ENCODE assay signal across 13 cellular contexts in genomic region chr1:6418668-6419396, GRCh38. TPM values are rescaled to one million over a fixed set of nuclear protein-coding genes. Genes with fewer than 3 reads are reported as not detected.
DNase-seq lines count a peak whose midpoint lies in the region; ATAC-seq and TF ChIP-seq lines count a peak whose summit lies in the region.
"Had no signal": no experiment of that assay in that cellular context is flagged by ENCODE, and none has a peak within 500 bp of the region (broad histone marks: within the 10 kb centered on the region; RNA-seq: fewer than 3 reads in every experiment).

No MANE protein-coding gene starts in this region.

- no peak overlapping the region; the same call in 1 of the 2 replicates for H3K4me2 ChIP-seq in MM.1S (ENCODE audit: low read depth, low read length)
- H3K4me2 ChIP-seq: KMS-11 had no signal

- ATAC-seq in left lung, result no peak

- WGBS in stomach, 5 donors, result 5 to 23% (median 6%) methylated on average over 8 to 69 of the region's 69 CpGs

- H3K27ac Mint-ChIP-seq in T-helper 2 cell treated with Interferon-gamma antibody and Interleukin-4, amounts not matched to agents 5 μg/mL and 100 μg/mL, for 36 hours, result no peak overlapping the region
- no peak overlapping the region for H3K27ac Mint-ChIP-seq in brain

- H3K27ac ChIP-seq in left lung, result no peak overlapping the region
- H3K27ac ChIP-seq in stomach, result no peak overlapping the region
- H3K27ac ChIP-seq in MM.1S (ENCODE audit: low read length), result no peak overlapping the region
- H3K27ac ChIP-seq: KMS-11, sigmoid colon had no signal

- H3K4me3 ChIP-seq in left lung (peak overlapping the region; percentile 28 to 37), stomach (peak overlapping the region; percentile 39 to 56 (median 43)), MM.1S (ENCODE audit: low read length) (no peak overlapping the region)

- DNase-seq in T-helper 2 cell treated with Interferon-gamma antibody and Interleukin-4, amounts not matched to agents 5 μg/mL and 100 μg/mL, for 36 hours (ENCODE audit: low spot score), result no peak
- DNase-seq in T-helper 2 cell (no peak), left lung (peak in 1 of 2 donors; percentile 64), stomach (no peak), MM.1S (no peak)
- no peak for DNase-seq in effector CD8-positive, alpha-beta T cell (lab: John Stamatoyannopoulos, UW)
- no peak for DNase-seq in activated CD8-positive, alpha-beta memory T cell treated with anti-CD3 and anti-CD28 coated beads, Interleukin-2, amount 50 U/mL, for 4 hours
- DNase-seq: activated T-cell treated with anti-CD3 and anti-CD28 coated beads for 4 hours, NCI-H510A treated with DMSO at 0.1 percent for 48 hours, sigmoid colon, SW 1271 had no signal

- H3K9me3 ChIP-seq in left lung (no peaks in the 10 kb centered on the region), stomach (no peaks in the 10 kb centered on the region), MM.1S (replicated peaks; ENCODE audit: insufficient read depth, low read length) (no peaks in the 10 kb centered on the region)
- H3K9me3 ChIP-seq: sigmoid colon had no signal

- H3K36me3 Mint-ChIP-seq in T-helper 2 cell treated with Interferon-gamma antibody and Interleukin-4, amounts not matched to agents 5 μg/mL and 100 μg/mL, for 36 hours (ENCODE audit: low read depth), result no peaks in the 10 kb centered on the region
- H3K36me3 Mint-ChIP-seq in brain, result no peaks in the 10 kb centered on the region

- peaks cover 7% of the 10 kb centered on the region for H3K4me1 Mint-ChIP-seq in T-helper 2 cell treated with Interferon-gamma antibody and Interleukin-4, amounts not matched to agents 5 μg/mL and 100 μg/mL, for 36 hours (ENCODE audit: low read depth)
- H3K4me1 Mint-ChIP-seq in brain, result peaks cover 17% of the 10 kb centered on the region

- H3K36me3 ChIP-seq in left lung, result no peaks in the 10 kb centered on the region
- no peaks in the 10 kb centered on the region for H3K36me3 ChIP-seq in stomach
- no peaks in the 10 kb centered on the region for H3K36me3 ChIP-seq in MM.1S (replicated peaks; ENCODE audit: insufficient read depth, low read length)
- H3K36me3 ChIP-seq: sigmoid colon had no signal

- no peak for TF ChIP-seq POLR2A in stomach (IDR thresholded peaks at IDR 0.05)

- intact Hi-C loops in left lung (cut with DNase I), result loop anchor here in 1 of 2 donors (10.0 kb wide), 1 partner anchor 164 kb away; no protein-coding TSS in a partner anchor
- intact Hi-C loops in stomach (cut with DNase I; ENCODE audit: low total_unique reads), result no loop called here

- no peaks in the 10 kb centered on the region for H3K79me2 ChIP-seq in MM.1S (ENCODE audit: low read length)

- H2AFZ ChIP-seq in MM.1S (ENCODE audit: low read length), result no peak overlapping the region

- no peaks in the 10 kb centered on the region for H3K9me3 Mint-ChIP-seq in T-helper 2 cell treated with Interferon-gamma antibody and Interleukin-4, amounts not matched to agents 5 μg/mL and 100 μg/mL, for 36 hours
- H3K9me3 Mint-ChIP-seq in brain, result peaks cover 0 to 6% (median 0%) of the 10 kb centered on the region in 5 experiments

- H4K20me1 ChIP-seq in MM.1S (ENCODE audit: insufficient read depth, low read length), result no peaks in the 10 kb centered on the region

- TF ChIP-seq EP300 in stomach (IDR thresholded peaks at IDR 0.05), result no peak

- peaks cover 77% of the 10 kb centered on the region for H3K27me3 Mint-ChIP-seq in T-helper 2 cell treated with Interferon-gamma antibody and Interleukin-4, amounts not matched to agents 5 μg/mL and 100 μg/mL, for 36 hours (ENCODE audit: low read depth)
- H3K27me3 Mint-ChIP-seq in brain, result peaks cover 94% of the 10 kb centered on the region

- H3F3A ChIP-seq in MM.1S (ENCODE audit: insufficient read depth, low read length), result peaks cover 5% of the 10 kb centered on the region; the same call in 1 of the 2 replicates

- H3K9me2 ChIP-seq in MM.1S (replicated peaks; ENCODE audit: insufficient read depth, low read length), result no peaks in the 10 kb centered on the region

- H3K4me1 ChIP-seq in left lung (peaks cover 19 to 31% of the 10 kb centered on the region in 2 donors), stomach (peaks cover 34 to 49% (median 46%) of the 10 kb centered on the region in 4 donors), MM.1S (ENCODE audit: low read length) (peaks cover 4% of the 10 kb centered on the region; the same call in 1 of the 2 replicates)

- peaks cover 59 to 100% of the 10 kb centered on the region in 2 donors for H3K27me3 ChIP-seq in left lung
- peaks cover 32 to 100% (median 97%) of the 10 kb centered on the region in 3 donors for H3K27me3 ChIP-seq in stomach
- peaks cover 85% of the 10 kb centered on the region for H3K27me3 ChIP-seq in MM.1S (replicated peaks; ENCODE audit: insufficient read depth, low read length)

- TF ChIP-seq CTCF in brain (conservative IDR thresholded peaks at IDR 0.05) (no peak), left lung (IDR thresholded peaks at IDR 0.05) (no peak), stomach (IDR thresholded peaks at IDR 0.05) (no peak), MM.1S (IDR thresholded peaks at IDR 0.05; ENCODE audit: low read length) (no peak)

- no peak overlapping the region for H3K9ac ChIP-seq in MM.1S (ENCODE audit: low read length)
- H3K9ac ChIP-seq: KMS-11 had no signal

- peak overlapping the region; percentile 18 for H3K4me3 Mint-ChIP-seq in T-helper 2 cell treated with Interferon-gamma antibody and Interleukin-4, amounts not matched to agents 5 μg/mL and 100 μg/mL, for 36 hours
- peak overlapping the region; percentile 53 to 78 (median 70) for H3K4me3 Mint-ChIP-seq in brain

RNA-seq across cellular contexts. Expression of gene HES2, which starts 0.9 kb away (rescaled TPM):
- polyA plus RNA-seq in brain (ENCODE audit: insufficient read depth, low read depth, low replicate concordance), result not detected
- 1 to 10 TPM; 1.6 to 6.6 TPM for total RNA-seq in left lung
- 100 to 1,000 TPM in 1 of 5 donors, not detected in 4; 231 TPM for total RNA-seq in stomach
- polyA plus RNA-seq in stomach, result 10 to 100 TPM in 1 of 3 donors, not detected in 2; 18.4 TPM
- total RNA-seq: sigmoid colon had no signal

RNA-seq across cellular contexts. Expression of gene ESPN, which starts 5.7 kb away (rescaled TPM):
- polyA plus RNA-seq in brain (ENCODE audit: insufficient read depth, low read depth, low replicate concordance) (23.7 TPM), stomach (10 to 100 TPM in 1 of 3 donors, 1 to 10 TPM in 2; 1.5 to 18.0 (median 4.7) TPM)
- total RNA-seq in left lung (1 to 10 TPM; 1.2 to 3.7 TPM), stomach (10 to 100 TPM in 1 of 5 donors, 1 to 10 TPM in 2, not detected in 2; 1.8 to 68.4 (median 4.9) TPM)

RNA-seq across cellular contexts. Expression of gene ACOT7, which starts 25.3 kb away (rescaled TPM):
- polyA plus RNA-seq in brain (ENCODE audit: insufficient read depth, low read depth, low replicate concordance) (117 TPM), stomach (10 to 100 TPM; 17.7 to 26.3 (median 19.4) TPM)
- total RNA-seq in left lung (10 to 100 TPM; 28.8 to 30.1 TPM), stomach (10 to 100 TPM in 3 of 5 donors, 1 to 10 TPM in 1, not detected in 1; 9.4 to 69.8 (median 22.6) TPM)

RNA-seq across cellular contexts. Expression of gene TNFRSF25, which starts 47.1 kb away (rescaled TPM):
- polyA plus RNA-seq in brain (ENCODE audit: insufficient read depth, low read depth, low replicate concordance) (6.4 TPM), stomach (10 to 100 TPM in 1 of 3 donors, 1 to 10 TPM in 2; 2.7 to 41.6 (median 2.9) TPM)
- total RNA-seq in left lung (1 to 10 TPM; 5.6 to 8.4 TPM), stomach (100 to 1,000 TPM in 1 of 5 donors, 10 to 100 TPM in 2, 1 to 10 TPM in 2; 6.1 to 215 (median 21.4) TPM)
